1 cellular context compared by ENCODE assay signal in the genomic region with DNA sequence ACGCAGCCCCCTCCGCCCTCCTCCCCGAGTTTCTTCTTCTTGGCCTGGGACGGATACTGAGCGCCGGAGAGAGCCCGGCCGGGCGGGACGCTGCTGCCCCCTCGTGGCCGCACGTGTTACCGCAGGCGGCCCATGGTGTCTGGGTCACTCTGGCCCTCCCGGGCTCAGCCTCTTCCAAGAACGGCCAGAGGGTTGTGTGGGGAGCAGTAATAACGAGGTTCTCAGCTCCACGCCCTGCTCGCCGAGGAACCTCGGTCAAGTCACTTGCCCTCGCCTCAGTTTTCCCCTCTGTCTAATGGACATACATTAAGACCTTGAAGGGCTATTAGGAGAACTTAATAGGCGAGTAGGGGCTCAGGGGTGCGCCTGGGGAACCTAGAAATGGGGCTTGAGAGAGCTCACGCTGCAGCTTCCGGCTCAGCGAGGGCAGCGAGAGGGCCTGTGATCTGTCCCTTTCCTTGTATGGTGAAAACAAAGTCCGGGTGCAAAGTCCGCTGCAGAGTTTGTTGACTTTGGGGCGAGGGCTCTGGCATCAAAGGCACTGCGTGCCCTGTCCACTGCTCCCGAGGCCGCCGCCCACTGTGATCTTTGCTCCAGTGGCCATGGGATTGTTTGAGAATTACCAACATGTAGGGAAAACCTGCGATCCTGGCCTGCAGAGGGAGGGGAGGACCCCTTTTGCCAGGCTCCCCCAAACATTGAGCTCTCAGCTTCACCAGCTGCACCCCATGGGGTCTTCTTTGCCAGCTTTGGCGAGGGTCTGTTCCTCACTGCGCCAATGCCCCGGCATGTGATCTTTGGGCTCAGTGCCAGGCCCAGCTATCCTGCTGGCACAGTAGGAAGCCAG.
A peak's percentile ranks its signal among the peaks of the same experiment; 100 is the strongest.
TF ChIP-seq lines count a peak whose summit lies in the region.

No MANE protein-coding gene starts in this region.

TF ChIP-seq in HepG2, 621 proteins besides CTCF, POLR2A, EP300 and RAD21 (continued from another document and continues in another):
- TF ChIP-seq BRCA1 (CRISPR knock-in tag; IDR thresholded peaks at IDR 0.05) = no peak; the same call in 1 of the 2 replicates
- peak; percentile 80 for TF ChIP-seq NRL (CRISPR knock-in tag; IDR thresholded peaks at IDR 0.05; ENCODE audit: borderline replicate concordance)
- no peak for TF ChIP-seq PTBP1 (IDR thresholded peaks at IDR 0.05; ENCODE audit: low read depth, low read length, poor library complexity, severe bottlenecking)
- TF ChIP-seq EZH2 (conservative IDR thresholded peaks at IDR 0.05; ENCODE audit: low read depth, low read length) = no peak
- no peak for TF ChIP-seq ZNF367 (CRISPR knock-in tag; IDR thresholded peaks at IDR 0.05; ENCODE audit: borderline replicate concordance)
- peak; percentile 76 for TF ChIP-seq KDM1A (CRISPR knock-in tag; IDR thresholded peaks at IDR 0.05)
- no peak for TF ChIP-seq MAFG (CRISPR knock-in tag; IDR thresholded peaks at IDR 0.05)
- 0 out of 2 replicates have a peak, but pooled peaks have one; percentile 21 for TF ChIP-seq NFKB2 (CRISPR knock-in tag; IDR thresholded peaks at IDR 0.05; ENCODE audit: borderline replicate concordance)
- no peak for TF ChIP-seq ZNF652 (CRISPR knock-in tag; IDR thresholded peaks at IDR 0.05; ENCODE audit: borderline replicate concordance, low read depth)
- TF ChIP-seq, protein P1, sequence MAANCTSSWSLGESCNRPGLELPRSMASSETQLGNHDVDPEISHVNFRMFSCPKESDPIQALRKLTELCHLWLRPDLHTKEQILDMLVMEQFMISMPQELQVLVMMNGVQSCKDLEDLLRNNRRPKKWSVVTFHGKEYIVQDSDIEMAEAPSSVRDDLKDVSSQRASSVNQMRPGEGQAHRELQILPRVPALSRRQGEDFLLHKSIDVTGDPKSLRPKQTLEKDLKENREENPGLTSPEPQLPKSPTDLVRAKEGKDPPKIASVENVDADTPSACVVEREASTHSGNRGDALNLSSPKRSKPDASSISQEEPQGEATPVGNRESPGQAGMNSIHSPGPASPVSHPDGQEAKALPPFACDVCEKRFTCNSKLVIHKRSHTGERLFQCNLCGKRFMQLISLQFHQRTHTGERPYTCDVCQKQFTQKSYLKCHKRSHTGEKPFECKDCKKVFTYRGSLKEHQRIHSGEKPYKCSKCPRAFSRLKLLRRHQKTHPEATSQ (CRISPR knock-in tag; IDR thresholded peaks at IDR 0.05; ENCODE audit: borderline replicate concordance) = peak; percentile 63; the same call in 1 of the 2 replicates
- TF ChIP-seq ZNF619 (CRISPR knock-in tag; IDR thresholded peaks at IDR 0.05) = peak; percentile 30; the same call in 1 of the 2 replicates
- TF ChIP-seq SMARCC2 (IDR thresholded peaks at IDR 0.05) = no peak
- TF ChIP-seq NFRKB (IDR thresholded peaks at IDR 0.05) = no peak
- TF ChIP-seq ZBTB1 (CRISPR knock-in tag; IDR thresholded peaks at IDR 0.05; ENCODE audit: borderline replicate concordance) = no peak
- peak; percentile 86 for TF ChIP-seq ZNF761 (CRISPR knock-in tag; conservative IDR thresholded peaks at IDR 0.05)
- no peak; the same call in 1 of the 2 replicates for TF ChIP-seq MYNN (CRISPR knock-in tag; IDR thresholded peaks at IDR 0.05; ENCODE audit: low read depth)
- TF ChIP-seq, protein P2, sequence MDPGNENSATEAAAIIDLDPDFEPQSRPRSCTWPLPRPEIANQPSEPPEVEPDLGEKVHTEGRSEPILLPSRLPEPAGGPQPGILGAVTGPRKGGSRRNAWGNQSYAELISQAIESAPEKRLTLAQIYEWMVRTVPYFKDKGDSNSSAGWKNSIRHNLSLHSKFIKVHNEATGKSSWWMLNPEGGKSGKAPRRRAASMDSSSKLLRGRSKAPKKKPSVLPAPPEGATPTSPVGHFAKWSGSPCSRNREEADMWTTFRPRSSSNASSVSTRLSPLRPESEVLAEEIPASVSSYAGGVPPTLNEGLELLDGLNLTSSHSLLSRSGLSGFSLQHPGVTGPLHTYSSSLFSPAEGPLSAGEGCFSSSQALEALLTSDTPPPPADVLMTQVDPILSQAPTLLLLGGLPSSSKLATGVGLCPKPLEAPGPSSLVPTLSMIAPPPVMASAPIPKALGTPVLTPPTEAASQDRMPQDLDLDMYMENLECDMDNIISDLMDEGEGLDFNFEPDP (CRISPR knock-in tag; conservative IDR thresholded peaks at IDR 0.05) = no peak
- TF ChIP-seq, protein P3, sequence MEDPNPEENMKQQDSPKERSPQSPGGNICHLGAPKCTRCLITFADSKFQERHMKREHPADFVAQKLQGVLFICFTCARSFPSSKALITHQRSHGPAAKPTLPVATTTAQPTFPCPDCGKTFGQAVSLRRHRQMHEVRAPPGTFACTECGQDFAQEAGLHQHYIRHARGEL (CRISPR knock-in tag; IDR thresholded peaks at IDR 0.05) = no peak
- TF ChIP-seq HBP1 (CRISPR knock-in tag; IDR thresholded peaks at IDR 0.05; ENCODE audit: low read depth) = no peak; the same call in 1 of the 2 replicates
- TF ChIP-seq, protein P4, sequence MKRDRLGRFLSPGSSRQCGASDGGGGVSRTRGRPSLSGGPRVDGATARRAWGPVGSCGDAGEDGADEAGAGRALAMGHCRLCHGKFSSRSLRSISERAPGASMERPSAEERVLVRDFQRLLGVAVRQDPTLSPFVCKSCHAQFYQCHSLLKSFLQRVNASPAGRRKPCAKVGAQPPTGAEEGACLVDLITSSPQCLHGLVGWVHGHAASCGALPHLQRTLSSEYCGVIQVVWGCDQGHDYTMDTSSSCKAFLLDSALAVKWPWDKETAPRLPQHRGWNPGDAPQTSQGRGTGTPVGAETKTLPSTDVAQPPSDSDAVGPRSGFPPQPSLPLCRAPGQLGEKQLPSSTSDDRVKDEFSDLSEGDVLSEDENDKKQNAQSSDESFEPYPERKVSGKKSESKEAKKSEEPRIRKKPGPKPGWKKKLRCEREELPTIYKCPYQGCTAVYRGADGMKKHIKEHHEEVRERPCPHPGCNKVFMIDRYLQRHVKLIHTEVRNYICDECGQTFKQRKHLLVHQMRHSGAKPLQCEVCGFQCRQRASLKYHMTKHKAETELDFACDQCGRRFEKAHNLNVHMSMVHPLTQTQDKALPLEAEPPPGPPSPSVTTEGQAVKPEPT (CRISPR knock-in tag; IDR thresholded peaks at IDR 0.05; ENCODE audit: low read depth) = peak; percentile 70; the same call in 1 of the 2 replicates
- 0 out of 2 replicates have a peak, but pooled peaks have one; percentile 38 for TF ChIP-seq ZNF616 (CRISPR knock-in tag; IDR thresholded peaks at IDR 0.05; ENCODE audit: low read depth)
- peak; percentile 78 for TF ChIP-seq GABPB1 (CRISPR knock-in tag; IDR thresholded peaks at IDR 0.05)
- TF ChIP-seq TOPORS (CRISPR knock-in tag; IDR thresholded peaks at IDR 0.05) = peak; percentile 61; the same call in 1 of the 2 replicates
- TF ChIP-seq ZFP36L2 (CRISPR knock-in tag; IDR thresholded peaks at IDR 0.05) = no peak; the same call in 1 of the 2 replicates
- peak; percentile 89 for TF ChIP-seq ZMYM4 (CRISPR knock-in tag; IDR thresholded peaks at IDR 0.05)
- no peak for TF ChIP-seq ZNF143 (CRISPR knock-in tag; IDR thresholded peaks at IDR 0.05)
- TF ChIP-seq JDP2 (CRISPR knock-in tag; IDR thresholded peaks at IDR 0.05; ENCODE audit: borderline replicate concordance) = peak; percentile 28; the same call in 1 of the 2 replicates
- peak; percentile 79 for TF ChIP-seq THAP11 (CRISPR knock-in tag; IDR thresholded peaks at IDR 0.05)
- TF ChIP-seq FOXM1 (CRISPR knock-in tag; IDR thresholded peaks at IDR 0.05) = no peak
- TF ChIP-seq STAT5B (CRISPR knock-in tag; IDR thresholded peaks at IDR 0.05) = no peak; the same call in 1 of the 2 replicates
- TF ChIP-seq SALL1 (CRISPR knock-in tag; IDR thresholded peaks at IDR 0.05) = peak; percentile 97
- TF ChIP-seq NCOA5 (CRISPR knock-in tag; IDR thresholded peaks at IDR 0.05) = peak; percentile 11; the same call in 1 of the 2 replicates
- no peak for TF ChIP-seq EEA1 (CRISPR knock-in tag; IDR thresholded peaks at IDR 0.05; ENCODE audit: borderline replicate concordance)
- TF ChIP-seq ZNF484 (CRISPR knock-in tag; IDR thresholded peaks at IDR 0.05; ENCODE audit: borderline replicate concordance, low read depth) = no peak
- no peak; the same call in 1 of the 2 replicates for TF ChIP-seq ZNF775 (CRISPR knock-in tag; IDR thresholded peaks at IDR 0.05; ENCODE audit: borderline replicate concordance)
- peak; percentile 98 for TF ChIP-seq KLF12 (CRISPR knock-in tag; IDR thresholded peaks at IDR 0.05; ENCODE audit: borderline replicate concordance)
- TF ChIP-seq ZBTB14 (CRISPR knock-in tag; IDR thresholded peaks at IDR 0.05) = no peak
- TF ChIP-seq ARID2 (CRISPR knock-in tag; IDR thresholded peaks at IDR 0.05; ENCODE audit: borderline replicate concordance) = no peak; the same call in 1 of the 2 replicates
- TF ChIP-seq, protein P5, sequence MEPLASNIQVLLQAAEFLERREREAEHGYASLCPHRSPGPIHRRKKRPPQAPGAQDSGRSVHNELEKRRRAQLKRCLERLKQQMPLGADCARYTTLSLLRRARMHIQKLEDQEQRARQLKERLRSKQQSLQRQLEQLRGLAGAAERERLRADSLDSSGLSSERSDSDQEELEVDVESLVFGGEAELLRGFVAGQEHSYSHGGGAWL (CRISPR knock-in tag; IDR thresholded peaks at IDR 0.05) = peak; percentile 58; the same call in 1 of the 2 replicates
- TF ChIP-seq, protein P6, sequence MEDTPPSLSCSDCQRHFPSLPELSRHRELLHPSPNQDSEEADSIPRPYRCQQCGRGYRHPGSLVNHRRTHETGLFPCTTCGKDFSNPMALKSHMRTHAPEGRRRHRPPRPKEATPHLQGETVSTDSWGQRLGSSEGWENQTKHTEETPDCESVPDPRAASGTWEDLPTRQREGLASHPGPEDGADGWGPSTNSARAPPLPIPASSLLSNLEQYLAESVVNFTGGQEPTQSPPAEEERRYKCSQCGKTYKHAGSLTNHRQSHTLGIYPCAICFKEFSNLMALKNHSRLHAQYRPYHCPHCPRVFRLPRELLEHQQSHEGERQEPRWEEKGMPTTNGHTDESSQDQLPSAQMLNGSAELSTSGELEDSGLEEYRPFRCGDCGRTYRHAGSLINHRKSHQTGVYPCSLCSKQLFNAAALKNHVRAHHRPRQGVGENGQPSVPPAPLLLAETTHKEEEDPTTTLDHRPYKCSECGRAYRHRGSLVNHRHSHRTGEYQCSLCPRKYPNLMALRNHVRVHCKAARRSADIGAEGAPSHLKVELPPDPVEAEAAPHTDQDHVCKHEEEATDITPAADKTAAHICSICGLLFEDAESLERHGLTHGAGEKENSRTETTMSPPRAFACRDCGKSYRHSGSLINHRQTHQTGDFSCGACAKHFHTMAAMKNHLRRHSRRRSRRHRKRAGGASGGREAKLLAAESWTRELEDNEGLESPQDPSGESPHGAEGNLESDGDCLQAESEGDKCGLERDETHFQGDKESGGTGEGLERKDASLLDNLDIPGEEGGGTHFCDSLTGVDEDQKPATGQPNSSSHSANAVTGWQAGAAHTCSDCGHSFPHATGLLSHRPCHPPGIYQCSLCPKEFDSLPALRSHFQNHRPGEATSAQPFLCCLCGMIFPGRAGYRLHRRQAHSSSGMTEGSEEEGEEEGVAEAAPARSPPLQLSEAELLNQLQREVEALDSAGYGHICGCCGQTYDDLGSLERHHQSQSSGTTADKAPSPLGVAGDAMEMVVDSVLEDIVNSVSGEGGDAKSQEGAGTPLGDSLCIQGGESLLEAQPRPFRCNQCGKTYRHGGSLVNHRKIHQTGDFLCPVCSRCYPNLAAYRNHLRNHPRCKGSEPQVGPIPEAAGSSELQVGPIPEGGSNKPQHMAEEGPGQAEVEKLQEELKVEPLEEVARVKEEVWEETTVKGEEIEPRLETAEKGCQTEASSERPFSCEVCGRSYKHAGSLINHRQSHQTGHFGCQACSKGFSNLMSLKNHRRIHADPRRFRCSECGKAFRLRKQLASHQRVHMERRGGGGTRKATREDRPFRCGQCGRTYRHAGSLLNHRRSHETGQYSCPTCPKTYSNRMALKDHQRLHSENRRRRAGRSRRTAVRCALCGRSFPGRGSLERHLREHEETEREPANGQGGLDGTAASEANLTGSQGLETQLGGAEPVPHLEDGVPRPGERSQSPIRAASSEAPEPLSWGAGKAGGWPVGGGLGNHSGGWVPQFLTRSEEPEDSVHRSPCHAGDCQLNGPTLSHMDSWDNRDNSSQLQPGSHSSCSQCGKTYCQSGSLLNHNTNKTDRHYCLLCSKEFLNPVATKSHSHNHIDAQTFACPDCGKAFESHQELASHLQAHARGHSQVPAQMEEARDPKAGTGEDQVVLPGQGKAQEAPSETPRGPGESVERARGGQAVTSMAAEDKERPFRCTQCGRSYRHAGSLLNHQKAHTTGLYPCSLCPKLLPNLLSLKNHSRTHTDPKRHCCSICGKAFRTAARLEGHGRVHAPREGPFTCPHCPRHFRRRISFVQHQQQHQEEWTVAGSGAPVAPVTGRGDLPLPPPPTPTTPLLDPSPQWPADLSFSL (CRISPR knock-in tag; IDR thresholded peaks at IDR 0.05) = no peak
- TF ChIP-seq ZNF564 (CRISPR knock-in tag; IDR thresholded peaks at IDR 0.05) = 0 out of 2 replicates have a peak, but pooled peaks have one; percentile 28
- TF ChIP-seq ISX (CRISPR knock-in tag; conservative IDR thresholded peaks at IDR 0.05) = no peak
- TF ChIP-seq CENPX (CRISPR knock-in tag; IDR thresholded peaks at IDR 0.05) = no peak
- TF ChIP-seq, protein P7, sequence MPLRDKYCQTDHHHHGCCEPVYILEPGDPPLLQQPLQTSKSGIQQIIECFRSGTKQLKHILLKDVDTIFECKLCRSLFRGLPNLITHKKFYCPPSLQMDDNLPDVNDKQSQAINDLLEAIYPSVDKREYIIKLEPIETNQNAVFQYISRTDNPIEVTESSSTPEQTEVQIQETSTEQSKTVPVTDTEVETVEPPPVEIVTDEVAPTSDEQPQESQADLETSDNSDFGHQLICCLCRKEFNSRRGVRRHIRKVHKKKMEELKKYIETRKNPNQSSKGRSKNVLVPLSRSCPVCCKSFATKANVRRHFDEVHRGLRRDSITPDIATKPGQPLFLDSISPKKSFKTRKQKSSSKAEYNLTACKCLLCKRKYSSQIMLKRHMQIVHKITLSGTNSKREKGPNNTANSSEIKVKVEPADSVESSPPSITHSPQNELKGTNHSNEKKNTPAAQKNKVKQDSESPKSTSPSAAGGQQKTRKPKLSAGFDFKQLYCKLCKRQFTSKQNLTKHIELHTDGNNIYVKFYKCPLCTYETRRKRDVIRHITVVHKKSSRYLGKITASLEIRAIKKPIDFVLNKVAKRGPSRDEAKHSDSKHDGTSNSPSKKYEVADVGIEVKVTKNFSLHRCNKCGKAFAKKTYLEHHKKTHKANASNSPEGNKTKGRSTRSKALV (CRISPR knock-in tag; IDR thresholded peaks at IDR 0.05) = no peak
- peak; percentile 42; the same call in 1 of the 2 replicates for TF ChIP-seq ZBTB7A (CRISPR knock-in tag; IDR thresholded peaks at IDR 0.05)
